ENCODE assay signal across 8 cellular contexts in genomic region chr2:232698552-232699091, GRCh38. TPM values are rescaled to one million over a fixed set of nuclear protein-coding genes. Genes with fewer than 3 reads are reported as not detected.
DNase-seq lines count a peak whose midpoint lies in the region; ATAC-seq and TF ChIP-seq lines count a peak whose summit lies in the region.

No MANE protein-coding gene starts in this region.

- DNase-seq in GM12865 (ENCODE audit: low read depth) (no peak), RWPE2 (ENCODE audit: low spot score) (no peak), esophagus muscularis mucosa (ENCODE audit: extremely low spot score) (no peak), prostate gland (ENCODE audit: low spot score) (no peak), NCI-H128 (lab: John Stamatoyannopoulos, UW; ENCODE audit: unreplicated experiment) (no peak), NCI-H1105 treated with DMSO at 0.1 percent for 48 hours (lab: John Stamatoyannopoulos, UW) (no peak)

- TF ChIP-seq EP300 in esophagus muscularis mucosa (IDR thresholded peaks at IDR 0.05), result no peak

- H3K9me3 ChIP-seq in RWPE2 (ENCODE audit: severe bottlenecking), result no peaks in the 10 kb centered on the region
- no peaks in the 10 kb centered on the region for H3K9me3 ChIP-seq in esophagus muscularis mucosa
- H3K9me3 ChIP-seq in prostate gland, result no peaks in the 10 kb centered on the region

- H3K4me1 ChIP-seq in RWPE2 (ENCODE audit: insufficient read depth, poor library complexity, severe bottlenecking) (peaks cover 17% of the 10 kb centered on the region), esophagus muscularis mucosa (peaks cover 41 to 57% (median 52%) of the 10 kb centered on the region in 4 donors), prostate gland (replicated peaks) (no peaks in the 10 kb centered on the region)

- intact Hi-C loops in esophagus muscularis mucosa (cut with DNase I), result loop anchor here (10.0 kb wide), 1 partner anchor 94 kb away; no protein-coding TSS in a partner anchor
- intact Hi-C loops in prostate gland (cut with DNase I), result no loop called here

- no peak for TF ChIP-seq POLR2A in esophagus muscularis mucosa (IDR thresholded peaks at IDR 0.05; ENCODE audit: low read depth)
- TF ChIP-seq POLR2A in prostate gland (IDR thresholded peaks at IDR 0.05), result no peak

- 67% methylated on average over 4 of the region's 4 CpGs for WGBS in esophagus muscularis mucosa
- WGBS in prostate gland, result 44% methylated on average over 4 of the region's 4 CpGs

- H3K27me3 ChIP-seq in RWPE2 (ENCODE audit: insufficient read depth, poor library complexity, severe bottlenecking) (no peaks in the 10 kb centered on the region), esophagus muscularis mucosa (no peaks in the 10 kb centered on the region), prostate gland (replicated peaks; ENCODE audit: insufficient read depth) (no peaks in the 10 kb centered on the region)

- H3K4me3 ChIP-seq in GM12865 (ENCODE audit: low read depth, low read length) (peak overlapping the region; percentile 91), RWPE2 (ENCODE audit: severe bottlenecking) (peak overlapping the region; percentile 95), esophagus muscularis mucosa (peak overlapping the region; percentile 84 to 99 (median 97)), prostate gland (peak overlapping the region in 1 of 2 donors; percentile 95)

- peaks cover 31% of the 10 kb centered on the region for H3K36me3 ChIP-seq in RWPE2 (ENCODE audit: low read depth)
- peaks cover 0 to 2% (median under 1%) of the 10 kb centered on the region in 4 donors for H3K36me3 ChIP-seq in esophagus muscularis mucosa
- no peaks in the 10 kb centered on the region for H3K36me3 ChIP-seq in prostate gland

- ATAC-seq in RWPE2 (ENCODE audit: low read depth) (no peak), HG03521 (IDR thresholded peaks at IDR 0.05; ENCODE audit: unreplicated experiment) (no peak), GM21576 (IDR thresholded peaks at IDR 0.05; ENCODE audit: unreplicated experiment) (no peak)

- TF ChIP-seq CTCF in GM12865 (IDR thresholded peaks at IDR 0.05; ENCODE audit: insufficient read depth, low read depth, low read length, missing control alignments) (no peak), RWPE2 (IDR thresholded peaks at IDR 0.05; ENCODE audit: poor library complexity, severe bottlenecking) (no peak), esophagus muscularis mucosa (IDR thresholded peaks at IDR 0.05) (no peak), prostate gland (IDR thresholded peaks at IDR 0.05) (no peak)

- H3K27ac ChIP-seq in RWPE2 (ENCODE audit: poor library complexity, severe bottlenecking) (no peak overlapping the region), esophagus muscularis mucosa (replicated peaks in 1 of 4) (peak overlapping the region in 2 of 4 donors; percentile 98 to 99), prostate gland (peak overlapping the region; percentile 97 to 98)

RNA-seq across cellular contexts. Expression of gene GIGYF2, which starts 1.5 kb away (rescaled TPM):
- total RNA-seq in esophagus muscularis mucosa (10 to 100 TPM; 54.2 to 64.7 (median 59.9) TPM), prostate gland (100 to 1,000 TPM in 1 of 2 donors, 10 to 100 TPM in 1; 61.3 to 106 TPM)
